Comparison of ENCODE assay signal across 1 cellular context in the genomic region with DNA sequence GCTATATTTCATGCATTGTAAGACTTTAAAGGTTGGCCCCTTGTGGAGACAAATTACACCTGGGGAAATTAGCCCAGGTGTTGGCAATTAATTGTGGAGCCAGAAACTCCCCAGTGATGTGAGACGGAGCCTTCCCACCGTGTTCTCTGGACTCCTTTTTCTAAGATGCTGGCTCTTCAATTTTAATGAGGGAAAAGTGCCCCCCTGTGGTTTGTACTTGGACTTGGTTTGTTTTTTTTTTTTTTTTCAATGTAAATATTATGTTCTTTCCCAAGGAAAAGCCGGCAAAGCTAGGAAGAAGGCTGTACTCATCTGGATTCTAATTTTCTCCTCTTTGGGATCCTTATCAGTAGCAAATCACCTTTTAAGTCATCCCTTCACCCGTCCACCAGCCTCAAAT.
TF ChIP-seq lines count a peak whose summit lies in the region.

No MANE protein-coding gene starts in this region.

TF ChIP-seq in HCT116, 20 proteins besides CTCF, POLR2A, EP300 and RAD21 (continued from another document):
- TF ChIP-seq, protein P1, sequence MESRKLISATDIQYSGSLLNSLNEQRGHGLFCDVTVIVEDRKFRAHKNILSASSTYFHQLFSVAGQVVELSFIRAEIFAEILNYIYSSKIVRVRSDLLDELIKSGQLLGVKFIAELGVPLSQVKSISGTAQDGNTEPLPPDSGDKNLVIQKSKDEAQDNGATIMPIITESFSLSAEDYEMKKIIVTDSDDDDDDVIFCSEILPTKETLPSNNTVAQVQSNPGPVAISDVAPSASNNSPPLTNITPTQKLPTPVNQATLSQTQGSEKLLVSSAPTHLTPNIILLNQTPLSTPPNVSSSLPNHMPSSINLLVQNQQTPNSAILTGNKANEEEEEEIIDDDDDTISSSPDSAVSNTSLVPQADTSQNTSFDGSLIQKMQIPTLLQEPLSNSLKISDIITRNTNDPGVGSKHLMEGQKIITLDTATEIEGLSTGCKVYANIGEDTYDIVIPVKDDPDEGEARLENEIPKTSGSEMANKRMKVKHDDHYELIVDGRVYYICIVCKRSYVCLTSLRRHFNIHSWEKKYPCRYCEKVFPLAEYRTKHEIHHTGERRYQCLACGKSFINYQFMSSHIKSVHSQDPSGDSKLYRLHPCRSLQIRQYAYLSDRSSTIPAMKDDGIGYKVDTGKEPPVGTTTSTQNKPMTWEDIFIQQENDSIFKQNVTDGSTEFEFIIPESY (IDR thresholded peaks at IDR 0.05; ENCODE audit: extremely low read depth, insufficient replicate concordance, low read length), result no peak
- no peak for TF ChIP-seq CBX3 (IDR thresholded peaks at IDR 0.05; ENCODE audit: low read depth)
- TF ChIP-seq CEBPB (IDR thresholded peaks at IDR 0.05; ENCODE audit: low read depth), result no peak
- no peak for TF ChIP-seq ZFX (IDR thresholded peaks at IDR 0.05)
- no peak for TF ChIP-seq YY1 (IDR thresholded peaks at IDR 0.05; ENCODE audit: extremely low read depth, insufficient replicate concordance, low read depth, low read length)
- TF ChIP-seq TCF7L2 (IDR thresholded peaks at IDR 0.05; ENCODE audit: borderline replicate concordance, extremely low read depth, insufficient read depth, insufficient read length), result no peak
- no peak for TF ChIP-seq SP1 (IDR thresholded peaks at IDR 0.05; ENCODE audit: low read depth)
- TF ChIP-seq FOSL1 (IDR thresholded peaks at IDR 0.05; ENCODE audit: low read depth), result no peak
- TF ChIP-seq JUND (IDR thresholded peaks at IDR 0.05), result no peak
- TF ChIP-seq SIN3A (IDR thresholded peaks at IDR 0.05; ENCODE audit: low read depth), result no peak
TF ChIP-seq in HCT116: peak in this region for 0.
